In genomic region chr5:141340781-141341354, GRCh38 we compare ENCODE assay signal across 1 cellular context. TPM values are rescaled to one million over a fixed set of nuclear protein-coding genes. Genes with fewer than 3 reads are reported as not detected.
"Had no signal": no experiment of that assay in that cellular context is flagged by ENCODE, and none has a peak within 500 bp of the region (broad histone marks: within the 10 kb centered on the region; RNA-seq: fewer than 3 reads in every experiment).

No MANE protein-coding gene starts in this region.

RNA-seq across cellular contexts. Expression of gene PCDHGA2, which starts 2.3 kb away (rescaled TPM):
- total RNA-seq: G401 had no signal

RNA-seq across cellular contexts. Expression of gene PCDHGA3, which starts 2.8 kb away (rescaled TPM):
- total RNA-seq: G401 had no signal

RNA-seq across cellular contexts. Expression of gene PCDHGB1, which starts 9.0 kb away (rescaled TPM):
- total RNA-seq: G401 had no signal

RNA-seq across cellular contexts. Expression of gene PCDHGA1, which starts 10.6 kb away (rescaled TPM):
- total RNA-seq: G401 had no signal

RNA-seq across cellular contexts. Expression of gene PCDHGA4, which starts 14.0 kb away (rescaled TPM):
- total RNA-seq: G401 had no signal
